In genomic region chr17:35665662-35666061, GRCh38 we compare ENCODE assay signal across 19 cellular contexts.
DNase-seq lines count a peak whose midpoint lies in the region; ATAC-seq, FAIRE-seq and TF ChIP-seq lines count a peak whose summit lies in the region.
"Had no signal": no experiment of that assay in that cellular context is flagged by ENCODE, and none has a peak within 500 bp of the region (broad histone marks: within the 10 kb centered on the region; RNA-seq: fewer than 3 reads in every experiment).

No MANE protein-coding gene starts in this region.

- CTCF ChIA-PET in A549 (lab: Yijun Ruan, JAX) (interaction anchor here (2.5 to 5.4 kb wide), 3 partner anchors 52 to 98 kb away, joined by 7 to 35 read pairs (median 11); no protein-coding TSS in a partner anchor), K562 (lab: Yijun Ruan, JAX; ENCODE audit: low intra/inter-chr PET ratio) (no interaction called here)

- no peaks in the 10 kb centered on the region for H3K9me1 ChIP-seq in K562 (ENCODE audit: control insufficient read depth, insufficient read depth, low read length)

- TF ChIP-seq EP300 in A549 (IDR thresholded peaks at IDR 0.05), result no peak
- no peak for TF ChIP-seq EP300 in K562 (IDR thresholded peaks at IDR 0.05; ENCODE audit: low read length)

- intact Hi-C loops in K562 (cut with micrococcal nuclease), result no loop called here

- no peak overlapping the region for H2AFZ ChIP-seq in K562 (ENCODE audit: low read depth, low read length)

- TF ChIP-seq RAD21 in A549 (conservative IDR thresholded peaks at IDR 0.05 in 1 of 2, IDR thresholded peaks at IDR 0.05 in 1 of 2) (no peak), K562 (CRISPR knock-in tag; conservative IDR thresholded peaks at IDR 0.05 in 1 of 2, IDR thresholded peaks at IDR 0.05 in 1 of 2) (no peak)

- H3K4me2 ChIP-seq in A549 (no peak overlapping the region), K562 (ENCODE audit: insufficient read depth, low read length) (no peak overlapping the region)
- H3K4me2 ChIP-seq: BLaER1 treated with 17β-estradiol and CSF1 and Interleukin-3, amounts not matched to agents 10 nM and 100 nM had no signal

- TF ChIP-seq CTCF in A549 (IDR thresholded peaks at IDR 0.05) (no peak), K562 (IDR thresholded peaks at IDR 0.05 in 2 of 3, conservative IDR thresholded peaks at IDR 0.05 in 1 of 3; ENCODE audit: insufficient read depth in 2 of 3, low read depth in 1 of 3, low read length in 3 of 3) (no peak)

- no peaks in the 10 kb centered on the region for H3K27me3 ChIP-seq in K562 (ENCODE audit: control insufficient read depth in 2 of 2, insufficient read depth in 2 of 2, low read length in 2 of 2)
- H3K27me3 ChIP-seq in small intestine (ENCODE audit: control insufficient read depth in 2 of 2, insufficient read depth in 2 of 2, low read length in 2 of 2), result no peaks in the 10 kb centered on the region
- H3K27me3 ChIP-seq: BLaER1 treated with 17β-estradiol and CSF1 and Interleukin-3, amounts not matched to agents 10 nM and 100 nM had no signal

- no peaks in the 10 kb centered on the region for H4K20me1 ChIP-seq in K562 (replicated peaks; ENCODE audit: control insufficient read depth, insufficient read depth, low read length)

- H3K9ac ChIP-seq in K562 (ENCODE audit: insufficient read depth in 1 of 2, low read depth in 2 of 2, low read length in 2 of 2), result no peak overlapping the region
- H3K9ac ChIP-seq: BLaER1 treated with 17β-estradiol and CSF1 and Interleukin-3, amounts not matched to agents 10 nM and 100 nM had no signal

- no peaks in the 10 kb centered on the region for H3K9me3 ChIP-seq in A549
- H3K9me3 ChIP-seq in K562 (replicated peaks; ENCODE audit: control insufficient read depth, insufficient read depth, low read depth, low read length), result no peaks in the 10 kb centered on the region
- H3K9me3 ChIP-seq in small intestine (ENCODE audit: control insufficient read depth, low read depth), result no peaks in the 10 kb centered on the region
- H3K9me3 ChIP-seq: BLaER1 treated with 17β-estradiol and CSF1 and Interleukin-3, amounts not matched to agents 10 nM and 100 nM; Caco-2 had no signal

- WGBS in A549 (ENCODE audit: missing lambda C conversion rate), result 96% methylated on average over 2 of the region's 2 CpGs
- 93% methylated on average over 2 of the region's 2 CpGs for WGBS in K562 (ENCODE audit: insufficient coverage, low coverage, missing lambda C conversion rate)
- 79 to 92% (median 83%) methylated on average over 2 of the region's 2 CpGs for WGBS in small intestine, 3 donors

- TF ChIP-seq POLR2A in A549 (IDR thresholded peaks at IDR 0.05; ENCODE audit: low read length) (no peak), K562 (conservative IDR thresholded peaks at IDR 0.05) (no peak)

- ATAC-seq in A549 (no peak), K562 (no peak), HG02610 (IDR thresholded peaks at IDR 0.05; ENCODE audit: unreplicated experiment) (no peak)
- ATAC-seq: CD8-positive, alpha-beta T cell had no signal

- in situ Hi-C loops in K562 (cut with MboI), result no loop called here

- FAIRE-seq in A549 (lab: Jason Lieb, UNC) (peak; percentile 63), K562 (lab: Jason Lieb, UNC) (no peak), small intestine (lab: Jason Lieb, UNC) (no peak)
- FAIRE-seq: A204.1, D721Med, G401.6, GM12891 had no signal

- POLR2A ChIA-PET in A549 (lab: Yijun Ruan, JAX), result no interaction called here
- POLR2A ChIA-PET in K562 (lab: Yijun Ruan, JAX), result interaction anchor here (0.6 to 2.6 kb wide), 8 partner anchors 9 to 87 kb away, joined by 3 to 12 read pairs (median 4); partner anchors contain the start of gene PEX12

- H3K4me1 ChIP-seq in A549 (no peaks in the 10 kb centered on the region), K562 (replicated peaks in 1 of 2; ENCODE audit: control insufficient read depth in 2 of 2, insufficient read depth in 2 of 2, low read length in 2 of 2) (no peaks in the 10 kb centered on the region), small intestine (ENCODE audit: control insufficient read depth in 2 of 2, insufficient read depth in 1 of 2, low read depth in 1 of 2, low read length in 1 of 2) (peaks cover 0 to 3% of the 10 kb centered on the region in 2 donors)
- H3K4me1 ChIP-seq: BLaER1 treated with 17β-estradiol and CSF1 and Interleukin-3, amounts not matched to agents 10 nM and 100 nM had no signal

- H3K4me3 ChIP-seq in A549, result no peak overlapping the region
- H3K4me3 ChIP-seq in K562, result no peak overlapping the region
- no peak overlapping the region for H3K4me3 ChIP-seq in small intestine (ENCODE audit: low read depth in 1 of 2, low read length in 2 of 2)
- H3K4me3 ChIP-seq: BLaER1 treated with 17β-estradiol and CSF1 and Interleukin-3, amounts not matched to agents 10 nM and 100 nM had no signal

- no peaks in the 10 kb centered on the region for H3K79me2 ChIP-seq in K562 (ENCODE audit: control insufficient read depth, insufficient read depth, low read length)

- BruUV-seq in K562 (replicated peaks; lab: Mats Ljungman, UMichigan), result no TSS peak

- H3K36me3 ChIP-seq in K562 (ENCODE audit: control insufficient read depth, insufficient read depth, low read length) (peaks cover 92% of the 10 kb centered on the region), small intestine (ENCODE audit: control insufficient read depth in 2 of 2, insufficient read depth in 2 of 2, low read length in 2 of 2) (peaks cover 2 to 3% of the 10 kb centered on the region in 2 donors)

- DNase-seq in A549 (ENCODE audit: low read depth in 1 of 2, low spot score in 1 of 2) (no peak), K562 (ENCODE audit: extremely low read depth in 1 of 4, low spot score in 3 of 4) (no peak), small intestine (peak; percentile 16)
- no peak for DNase-seq in effector CD8-positive, alpha-beta T cell (lab: John Stamatoyannopoulos, UW)
- DNase-seq: 8988T; AML-193; Caco-2; Calu3; CD4-positive, alpha-beta T cell; CD8-positive, alpha-beta T cell; DMS79 treated with DMSO at 0.1 percent for 48 hours; GF-D8 had no signal

- no peak overlapping the region for H3K27ac ChIP-seq in A549
- no peak overlapping the region for H3K27ac ChIP-seq in K562 (ENCODE audit: extremely low read depth, low read depth, low read length)
- peak overlapping the region in 1 of 2 donors; percentile 9 for H3K27ac ChIP-seq in small intestine (ENCODE audit: low read depth in 1 of 2, low read length in 1 of 2)
- H3K27ac ChIP-seq: BLaER1 treated with 17β-estradiol and CSF1 and Interleukin-3, amounts not matched to agents 10 nM and 100 nM; C4-2B had no signal

TF ChIP-seq in A549, 52 proteins besides CTCF, POLR2A, EP300 and RAD21 (continues in another document):
- TF ChIP-seq ZNF302 (CRISPR knock-in tag; IDR thresholded peaks at IDR 0.05) (no peak), E2F6 (IDR thresholded peaks at IDR 0.05; ENCODE audit: borderline replicate concordance, low read depth) (no peak), EHF (CRISPR knock-in tag; IDR thresholded peaks at IDR 0.05) (no peak), HOXB13 (CRISPR knock-in tag; IDR thresholded peaks at IDR 0.05; ENCODE audit: low read depth) (no peak), BCL3 (IDR thresholded peaks at IDR 0.05) (no peak)

TF ChIP-seq in K562, 482 proteins besides CTCF, POLR2A, EP300 and RAD21:
- no peak for TF ChIP-seq MTF1 (CRISPR knock-in tag; IDR thresholded peaks at IDR 0.05; ENCODE audit: borderline replicate concordance)
- no peak for TF ChIP-seq SAFB (IDR thresholded peaks at IDR 0.05; ENCODE audit: borderline replicate concordance, low read depth, low read length)
- TF ChIP-seq ZSCAN32 (CRISPR knock-in tag; IDR thresholded peaks at IDR 0.05), result no peak
- no peak for TF ChIP-seq CREBBP (IDR thresholded peaks at IDR 0.05; ENCODE audit: low read depth, low read length)
- TF ChIP-seq USF2 (CRISPR knock-in tag; IDR thresholded peaks at IDR 0.05), result no peak
- TF ChIP-seq POLR2AphosphoS2 (IDR thresholded peaks at IDR 0.05; ENCODE audit: low read length), result 0 out of 2 replicates have a peak, but pooled peaks have one; percentile 46
- TF ChIP-seq TEAD2 (tag; IDR thresholded peaks at IDR 0.05), result no peak
- no peak for TF ChIP-seq KAT7 (CRISPR knock-in tag; IDR thresholded peaks at IDR 0.05; ENCODE audit: borderline replicate concordance)
- TF ChIP-seq RBM22 (IDR thresholded peaks at IDR 0.05; ENCODE audit: low read depth, low read length, poor library complexity, severe bottlenecking), result peak; percentile 24
- TF ChIP-seq ZBTB8A (IDR thresholded peaks at IDR 0.05; ENCODE audit: partially characterized antibody), result no peak
- no peak for TF ChIP-seq CHCHD3 (CRISPR knock-in tag; IDR thresholded peaks at IDR 0.05)
- no peak for TF ChIP-seq ZKSCAN8 (CRISPR knock-in tag; IDR thresholded peaks at IDR 0.05)
- no peak for TF ChIP-seq NCOR1 (IDR thresholded peaks at IDR 0.05)

Comparison
In these comparisons a context has a peak if more than half of its experiments do, and no peak if none do; other contexts are left out.
1. Of the 35 proteins assayed by ChIP-seq in both K562 and A549: peak only in K562: POLR2AphosphoS2; only in A549: none; in both: none; in neither: 34.